Comparison of ENCODE assay signal across 1 cellular context in the genomic region with DNA sequence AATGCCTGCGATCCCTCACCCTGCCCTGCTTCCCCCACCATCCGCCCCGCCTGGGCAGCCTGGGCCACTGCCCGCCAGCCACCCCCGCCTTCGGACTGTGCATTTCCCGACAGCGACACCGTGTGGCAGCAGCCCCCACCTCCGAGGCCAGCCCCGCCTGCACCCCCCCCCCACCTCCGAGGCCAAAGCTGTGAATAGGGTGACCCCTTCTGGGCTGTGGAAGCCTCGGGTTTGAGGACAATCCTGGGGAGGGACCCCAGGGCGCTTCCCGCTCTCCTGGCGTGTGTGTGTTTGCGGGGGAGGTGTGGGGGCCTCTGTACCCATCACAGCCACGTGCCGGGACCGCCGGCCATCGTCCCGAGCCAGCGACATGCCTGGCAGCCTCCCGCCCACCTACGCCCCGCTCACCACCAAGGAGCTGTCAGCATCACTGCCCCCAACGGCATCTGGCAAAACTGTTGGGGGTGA.
A peak's percentile ranks its signal among the peaks of the same experiment; 100 is the strongest.
TF ChIP-seq lines count a peak whose summit lies in the region.

No MANE protein-coding gene starts in this region.

TF ChIP-seq in WTC11, 78 proteins besides CTCF, POLR2A, EP300 and RAD21 (continued from another document):
- TF ChIP-seq, protein P1, sequence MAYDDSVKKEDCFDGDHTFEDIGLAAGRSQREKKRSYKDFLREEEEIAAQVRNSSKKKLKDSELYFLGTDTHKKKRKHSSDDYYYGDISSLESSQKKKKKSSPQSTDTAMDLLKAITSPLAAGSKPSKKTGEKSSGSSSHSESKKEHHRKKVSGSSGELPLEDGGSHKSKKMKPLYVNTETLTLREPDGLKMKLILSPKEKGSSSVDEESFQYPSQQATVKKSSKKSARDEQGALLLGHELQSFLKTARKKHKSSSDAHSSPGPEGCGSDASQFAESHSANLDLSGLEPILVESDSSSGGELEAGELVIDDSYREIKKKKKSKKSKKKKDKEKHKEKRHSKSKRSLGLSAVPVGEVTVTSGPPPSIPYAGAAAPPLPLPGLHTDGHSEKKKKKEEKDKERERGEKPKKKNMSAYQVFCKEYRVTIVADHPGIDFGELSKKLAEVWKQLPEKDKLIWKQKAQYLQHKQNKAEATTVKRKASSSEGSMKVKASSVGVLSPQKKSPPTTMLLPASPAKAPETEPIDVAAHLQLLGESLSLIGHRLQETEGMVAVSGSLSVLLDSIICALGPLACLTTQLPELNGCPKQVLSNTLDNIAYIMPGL (CRISPR knock-in tag; IDR thresholded peaks at IDR 0.05): peak; percentile 85; the same call in 1 of the 2 replicates
- TF ChIP-seq RORB (CRISPR knock-in tag; IDR thresholded peaks at IDR 0.05) (no peak), GABPB1 (CRISPR knock-in tag; IDR thresholded peaks at IDR 0.05) (0 out of 2 replicates have a peak, but pooled peaks have one; percentile 44), ETV6 (CRISPR knock-in tag; IDR thresholded peaks at IDR 0.05) (peak; percentile 53; the same call in 1 of the 2 replicates), CREM (CRISPR knock-in tag; IDR thresholded peaks at IDR 0.05) (no peak), TP53 (CRISPR knock-in tag; IDR thresholded peaks at IDR 0.05) (0 out of 2 replicates have a peak, but pooled peaks have one; percentile 17), ZNF232 (CRISPR knock-in tag; IDR thresholded peaks at IDR 0.05) (no peak)
